In genomic region chr10:3906511-3907111, GRCh38 we compare ENCODE assay signal across 13 cellular contexts.
A peak's percentile ranks its signal among the peaks of the same experiment; 100 is the strongest.
DNase-seq lines count a peak whose midpoint lies in the region; ATAC-seq and TF ChIP-seq lines count a peak whose summit lies in the region.
"Had no signal": no experiment of that assay in that cellular context is flagged by ENCODE, and none has a peak within 500 bp of the region (broad histone marks: within the 10 kb centered on the region; RNA-seq: fewer than 3 reads in every experiment).

No MANE protein-coding gene starts in this region.

- peak overlapping the region; percentile 36 for H3K4me2 ChIP-seq in fibroblast of lung (ENCODE audit: extremely low read depth, insufficient read depth, low read length)

- no peak for TF ChIP-seq CTCF in Peyer's patch (IDR thresholded peaks at IDR 0.05)
- TF ChIP-seq CTCF in fibroblast of lung (conservative IDR thresholded peaks at IDR 0.05 in 1 of 2, IDR thresholded peaks at IDR 0.05 in 1 of 2; ENCODE audit: low read depth in 1 of 2, low read length in 2 of 2) = no peak
- TF ChIP-seq CTCF in omental fat pad (IDR thresholded peaks at IDR 0.05) = no peak

- H3K79me2 ChIP-seq in fibroblast of lung (ENCODE audit: control insufficient read depth, insufficient read depth, low read length) = no peaks in the 10 kb centered on the region

- H2AFZ ChIP-seq in fibroblast of lung (ENCODE audit: low read length) = peak overlapping the region; percentile 21

- TF ChIP-seq POLR2A in Peyer's patch (IDR thresholded peaks at IDR 0.05) = no peak

- H3K9me3 ChIP-seq in Peyer's patch (no peaks in the 10 kb centered on the region), fibroblast of lung (ENCODE audit: control insufficient read depth, insufficient read depth, low read depth, low read length) (no peaks in the 10 kb centered on the region)
- H3K9me3 ChIP-seq: suprapubic skin had no signal

- peak overlapping the region; percentile 40 for H3K9ac ChIP-seq in fibroblast of lung (ENCODE audit: insufficient read depth, low read length)

- peak; percentile 31 for ATAC-seq in omental fat pad (ENCODE audit: low FRiP score)

- H3K36me3 ChIP-seq in Peyer's patch (no peaks in the 10 kb centered on the region), fibroblast of lung (ENCODE audit: control insufficient read depth, insufficient read depth, low read length) (no peaks in the 10 kb centered on the region)
- H3K36me3 ChIP-seq: suprapubic skin had no signal

- DNase-seq in AG08396 (ENCODE audit: low spot score) = peak; percentile 82
- DNase-seq in Peyer's patch = peak in 1 of 3 donors; percentile 71
- DNase-seq in fibroblast of lung (ENCODE audit: low read depth in 2 of 2) = peak; percentile 83 to 96
- DNase-seq in omental fat pad (ENCODE audit: low spot score) = no peak
- DNase-seq in MV-4-11 (lab: John Stamatoyannopoulos, UW) = no peak
- DNase-seq in COR-L47 (lab: John Stamatoyannopoulos, UW) = no peak
- DNase-seq in NCI-H1092 treated with DMSO at 0.1 percent for 48 hours (lab: John Stamatoyannopoulos, UW) = no peak
- no peak for DNase-seq in NK-92 (lab: John Stamatoyannopoulos, UW; ENCODE audit: unreplicated experiment)
- DNase-seq: aorta; H7; NCI-H1930; stimulated activated CD4-positive, alpha-beta T cell treated with anti-CD3 and anti-CD28 coated beads, Interleukin-4, amount 100 ng/mL, for 1 hour had no signal

- H3K4me3 ChIP-seq in Peyer's patch (no peak overlapping the region), fibroblast of lung (replicated peaks in 1 of 4; ENCODE audit: control extremely low read depth in 1 of 4, insufficient read depth in 1 of 4, low read depth in 3 of 4, low read length in 4 of 4) (peak overlapping the region in 2 of 4 experiments; percentile 8 to 19)
- H3K4me3 ChIP-seq: suprapubic skin had no signal

- H3K27me3 ChIP-seq in Peyer's patch = no peaks in the 10 kb centered on the region
- H3K27me3 ChIP-seq in fibroblast of lung (ENCODE audit: control insufficient read depth, insufficient read depth, low read length) = no peaks in the 10 kb centered on the region
- H3K27me3 ChIP-seq: suprapubic skin had no signal

- H3K27ac ChIP-seq in Peyer's patch (peak overlapping the region; percentile 6 to 76 (median 54)), fibroblast of lung (ENCODE audit: insufficient read depth, low read length) (peak overlapping the region; percentile 83)

- H3K4me1 ChIP-seq in Peyer's patch (peaks cover 0 to 16% (median 0%) of the 10 kb centered on the region in 4 donors), fibroblast of lung (ENCODE audit: control insufficient read depth, extremely low read depth, insufficient read depth, low read length) (peaks cover 15% of the 10 kb centered on the region)

- H4K20me1 ChIP-seq in fibroblast of lung (ENCODE audit: control insufficient read depth, extremely low read depth, insufficient read depth, low read length) = no peaks in the 10 kb centered on the region

Comparison
In these comparisons a context has a peak if more than half of its experiments do, and no peak if none do; other contexts are left out.
1. DNase-seq: peak in AG08396 (single experiment) and fibroblast of lung (2 of 2); none in omental fat pad (single experiment), MV-4-11 (single experiment), COR-L47 (single experiment), NCI-H1092 treated with DMSO at 0.1 percent for 48 hours (single experiment) and NK-92 (single experiment).